In genomic region chr3:12585970-12586369, GRCh38 we compare ENCODE assay signal across 13 cellular contexts. TPM values are rescaled to one million over a fixed set of nuclear protein-coding genes. Genes with fewer than 3 reads are reported as not detected.
A peak's percentile ranks its signal among the peaks of the same experiment; 100 is the strongest.
DNase-seq lines count a peak whose midpoint lies in the region; ATAC-seq, FAIRE-seq and TF ChIP-seq lines count a peak whose summit lies in the region.
"Had no signal": no experiment of that assay in that cellular context is flagged by ENCODE, and none has a peak within 500 bp of the region (broad histone marks: within the 10 kb centered on the region; RNA-seq: fewer than 3 reads in every experiment).

No MANE protein-coding gene starts in this region.

- no peak for FAIRE-seq in HTR-8/SVneo (lab: Jason Lieb, UNC)

- no peak for TF ChIP-seq CTCF in type B pancreatic cell (conservative IDR thresholded peaks at IDR 0.05)

- no peaks in the 10 kb centered on the region for H3K9me3 Mint-ChIP-seq in stimulated activated naive CD8-positive, alpha-beta T cell treated with anti-CD3 and anti-CD28 coated beads, Interleukin-15, amount 100 ng/mL, for 72 hours
- H3K9me3 Mint-ChIP-seq in activated naive CD8-positive, alpha-beta T cell treated with anti-CD3 and anti-CD28 coated beads for 36 hours, result no peaks in the 10 kb centered on the region
- no peaks in the 10 kb centered on the region for H3K9me3 Mint-ChIP-seq in type B pancreatic cell

- H3K27me3 Mint-ChIP-seq in stimulated activated naive CD8-positive, alpha-beta T cell treated with anti-CD3 and anti-CD28 coated beads, Interleukin-15, amount 100 ng/mL, for 72 hours, result no peaks in the 10 kb centered on the region
- H3K27me3 Mint-ChIP-seq in activated naive CD8-positive, alpha-beta T cell treated with anti-CD3 and anti-CD28 coated beads for 36 hours, result no peaks in the 10 kb centered on the region
- no peaks in the 10 kb centered on the region for H3K27me3 Mint-ChIP-seq in type B pancreatic cell

- no peak overlapping the region for H3K4me3 Mint-ChIP-seq in stimulated activated naive CD8-positive, alpha-beta T cell treated with anti-CD3 and anti-CD28 coated beads, Interleukin-15, amount 100 ng/mL, for 72 hours
- H3K4me3 Mint-ChIP-seq in activated naive CD8-positive, alpha-beta T cell treated with anti-CD3 and anti-CD28 coated beads for 36 hours, result no peak overlapping the region
- H3K4me3 Mint-ChIP-seq in type B pancreatic cell, result no peak overlapping the region

- peak; percentile 10 for ATAC-seq in stimulated activated naive CD8-positive, alpha-beta T cell treated with anti-CD3 and anti-CD28 coated beads, Interleukin-15, Interleukin-2, amounts not matched to agents 100 U/mL and 50 U/mL, for 24 hours
- ATAC-seq in stimulated activated naive CD8-positive, alpha-beta T cell treated with anti-CD3 and anti-CD28 coated beads, Interleukin-15, amount 100 ng/mL, for 72 hours, result no peak
- peak; percentile 59 for ATAC-seq in HG02588 (IDR thresholded peaks at IDR 0.05; ENCODE audit: unreplicated experiment)
- ATAC-seq: Panc1 had no signal

- H3K4me1 Mint-ChIP-seq in stimulated activated naive CD8-positive, alpha-beta T cell treated with anti-CD3 and anti-CD28 coated beads, Interleukin-15, amount 100 ng/mL, for 72 hours, result no peaks in the 10 kb centered on the region
- H3K4me1 Mint-ChIP-seq in activated naive CD8-positive, alpha-beta T cell treated with anti-CD3 and anti-CD28 coated beads for 36 hours, result peaks cover 1% of the 10 kb centered on the region
- H3K4me1 Mint-ChIP-seq in type B pancreatic cell (ENCODE audit: unreplicated experiment), result no peaks in the 10 kb centered on the region

- peaks cover 24% of the 10 kb centered on the region for H3K36me3 Mint-ChIP-seq in activated naive CD8-positive, alpha-beta T cell treated with anti-CD3 and anti-CD28 coated beads for 36 hours
- H3K36me3 Mint-ChIP-seq in type B pancreatic cell, result peaks cover 26% of the 10 kb centered on the region

- no peak for DNase-seq in stimulated activated naive CD8-positive, alpha-beta T cell treated with anti-CD3 and anti-CD28 coated beads, Interleukin-15, Interleukin-2, amounts not matched to agents 100 U/mL and 50 U/mL, for 24 hours
- no peak for DNase-seq in stimulated activated naive CD8-positive, alpha-beta T cell treated with anti-CD3 and anti-CD28 coated beads, Interleukin-15, amount 100 ng/mL, for 72 hours
- no peak for DNase-seq in activated naive CD8-positive, alpha-beta T cell treated with anti-CD3 and anti-CD28 coated beads for 36 hours
- DNase-seq in type B pancreatic cell (ENCODE audit: extremely low spot score, unreplicated experiment) (no peak), HTR-8/SVneo (ENCODE audit: insufficient read length, low spot score) (no peak)
- DNase-seq in effector CD4-positive, alpha-beta T cell, result no peak
- DNase-seq in activated CD4-positive, alpha-beta T cell treated with anti-CD3 and anti-CD28 coated beads for 1 hour, result no peak
- DNase-seq: DMS 273 treated with DMSO at 0.1 percent for 48 hours; NCI-H1092 treated with DMSO at 0.1 percent for 48 hours; stimulated activated CD4-positive, alpha-beta T cell treated with anti-CD3 and anti-CD28 coated beads, Interleukin-1b, Interleukin-23, amount 100 ng/mL, for 48 hours had no signal

- no peak overlapping the region for H3K27ac Mint-ChIP-seq in stimulated activated naive CD8-positive, alpha-beta T cell treated with anti-CD3 and anti-CD28 coated beads, Interleukin-15, amount 100 ng/mL, for 72 hours
- peak overlapping the region; percentile 12 for H3K27ac Mint-ChIP-seq in activated naive CD8-positive, alpha-beta T cell treated with anti-CD3 and anti-CD28 coated beads for 36 hours
- peak overlapping the region; percentile 58 for H3K27ac Mint-ChIP-seq in type B pancreatic cell

RNA-seq across cellular contexts. Expression of gene MKRN2, which starts 29.1 kb away (rescaled TPM):
- total RNA-seq in activated naive CD8-positive, alpha-beta T cell treated with anti-CD3 and anti-CD28 coated beads for 36 hours, result 10 to 100 TPM; 27.8 to 29.2 TPM
- 23.5 and 28.6 TPM in 2 replicates for total RNA-seq in type B pancreatic cell (ENCODE audit: low replicate concordance)

RNA-seq across cellular contexts. Expression of gene MKRN2OS, which starts 40.7 kb away (rescaled TPM):
- total RNA-seq in activated naive CD8-positive, alpha-beta T cell treated with anti-CD3 and anti-CD28 coated beads for 36 hours, result not detected
- total RNA-seq in type B pancreatic cell (ENCODE audit: low replicate concordance), result 0.92 and 2.1 TPM in 2 replicates
- total RNA-seq: pulmonary artery endothelial cell had no signal

Comparison
In these comparisons a context has a peak if more than half of its experiments do, and no peak if none do; other contexts are left out.
1. H3K27ac Mint-ChIP-seq: peak in activated naive CD8-positive, alpha-beta T cell treated with anti-CD3 and anti-CD28 coated beads for 36 hours (single experiment) and type B pancreatic cell (single experiment); none in stimulated activated naive CD8-positive, alpha-beta T cell treated with anti-CD3 and anti-CD28 coated beads, Interleukin-15, amount 100 ng/mL, for 72 hours (0 of 2).